ENCODE assay signal across 19 cellular contexts in genomic region chrX:77953708-77954107, GRCh38. TPM values are rescaled to one million over a fixed set of nuclear protein-coding genes. Genes with fewer than 3 reads are reported as not detected.
DNase-seq lines count a peak whose midpoint lies in the region; ATAC-seq and TF ChIP-seq lines count a peak whose summit lies in the region.
"Had no signal": no experiment of that assay in that cellular context is flagged by ENCODE, and none has a peak within 500 bp of the region (broad histone marks: within the 10 kb centered on the region; RNA-seq: fewer than 3 reads in every experiment).

No MANE protein-coding gene starts in this region.

- no peak overlapping the region for H3K4me3 Mint-ChIP-seq in activated T-cell treated with anti-CD3 and anti-CD28 coated beads, Interleukin-2, amount 50 U/mL, for 4 hours
- H3K4me3 Mint-ChIP-seq: activated CD4-positive, alpha-beta T cell treated with anti-CD3 and anti-CD28 coated beads, Interleukin-2, amount 10 ng/mL, durations not matched to agents 24 days and 14 days; activated naive CD4-positive, alpha-beta T cell treated with anti-CD3 and anti-CD28 coated beads, Interleukin-2, amount 10 ng/mL, durations not matched to agents 7 days and 5 days had no signal

- H4K20me1 ChIP-seq in GM23248 (ENCODE audit: insufficient read depth): peaks cover 4% of the 10 kb centered on the region; the same call in 1 of the 2 replicates

- no peak for ATAC-seq in activated T-cell treated with anti-CD3 and anti-CD28 coated beads, Interleukin-2, amount 50 U/mL, for 4 hours
- ATAC-seq: body of pancreas had no signal

- 34 to 58% methylated on average over 1 of the region's 1 CpG for WGBS in GM23248 (ENCODE audit: low coverage in 1 of 2, low lambda C conversion rate in 2 of 2, missing lambda C conversion rate in 2 of 2), 2 experiments

- H3K9me2 ChIP-seq in GM23248 (ENCODE audit: insufficient read depth): no peaks in the 10 kb centered on the region

- H3K9ac ChIP-seq in GM23248: no peak overlapping the region

- intact Hi-C loops in tibial artery (cut with DNase I; ENCODE audit: low total_unique reads): no loop called here

- H3K4me1 ChIP-seq in GM23248 (ENCODE audit: insufficient read depth) (no peaks in the 10 kb centered on the region), neutrophil (ENCODE audit: control insufficient read depth in 1 of 2, insufficient read depth in 1 of 2, low read depth in 1 of 2, low read length in 1 of 2) (peaks cover 13 to 17% of the 10 kb centered on the region in 2 experiments), tibial artery (peaks cover 0 to 17% (median 0%) of the 10 kb centered on the region in 4 donors)
- H3K4me1 ChIP-seq: suprapubic skin had no signal

- no peak overlapping the region for H3K27ac ChIP-seq in GM23248
- H3K27ac ChIP-seq in RWPE1: no peak overlapping the region
- H3K27ac ChIP-seq in epithelial cell of prostate: peak overlapping the region; percentile 13
- peak overlapping the region; percentile 74 for H3K27ac ChIP-seq in neutrophil
- H3K27ac ChIP-seq in tibial artery: no peak overlapping the region
- H3K27ac ChIP-seq: body of pancreas, suprapubic skin had no signal

- H3K27me3 Mint-ChIP-seq in activated T-cell treated with anti-CD3 and anti-CD28 coated beads, Interleukin-2, amount 50 U/mL, for 4 hours (ENCODE audit: low read depth): no peaks in the 10 kb centered on the region
- H3K27me3 Mint-ChIP-seq: activated CD4-positive, alpha-beta T cell treated with anti-CD3 and anti-CD28 coated beads, Interleukin-2, amount 10 ng/mL, durations not matched to agents 24 days and 14 days; activated naive CD4-positive, alpha-beta T cell treated with anti-CD3 and anti-CD28 coated beads, Interleukin-2, amount 10 ng/mL, durations not matched to agents 7 days and 5 days had no signal

- H3K4me2 ChIP-seq in GM23248 (ENCODE audit: unreplicated experiment): no peak overlapping the region

- H3K9me3 ChIP-seq in GM23248 (ENCODE audit: low read depth): no peaks in the 10 kb centered on the region
- no peaks in the 10 kb centered on the region for H3K9me3 ChIP-seq in neutrophil
- peaks cover 0 to 6% (median 5%) of the 10 kb centered on the region in 3 donors for H3K9me3 ChIP-seq in tibial artery
- H3K9me3 ChIP-seq: body of pancreas, suprapubic skin had no signal

- peak; percentile 32 for DNase-seq in GM23248
- DNase-seq in RWPE1 (ENCODE audit: low spot score): peak; percentile 0
- peak; percentile 6 for DNase-seq in epithelial cell of prostate (ENCODE audit: low read depth, low spot score)
- DNase-seq in DMS53 (lab: John Stamatoyannopoulos, UW): no peak
- no peak for DNase-seq in activated T-cell treated with anti-CD3 and anti-CD28 coated beads, Interleukin-2, amount 50 U/mL, for 4 hours
- DNase-seq in tibial artery: no peak
- DNase-seq in DMS 273 (lab: John Stamatoyannopoulos, UW; ENCODE audit: unreplicated experiment): no peak
- DNase-seq: activated CD4-positive, alpha-beta T cell treated with anti-CD3 and anti-CD28 coated beads, Interleukin-2, amount 10 ng/mL, durations not matched to agents 24 days and 14 days; activated naive CD4-positive, alpha-beta T cell treated with anti-CD3 and anti-CD28 coated beads, Interleukin-2, amount 10 ng/mL, durations not matched to agents 7 days and 5 days; body of pancreas; NCI-H2081; NCI-H69; occipital lobe; stimulated activated CD4-positive, alpha-beta T cell treated with anti-CD3 and anti-CD28 coated beads, Interleukin-4, amount 100 ng/mL, for 4 hours; stimulated activated CD8-positive, alpha-beta memory T cell treated with anti-CD3 and anti-CD28 coated beads, Interleukin-4, amount 100 ng/mL, for 48 hours had no signal

- H3K27me3 ChIP-seq in GM23248 (replicated peaks; ENCODE audit: insufficient read depth) (no peaks in the 10 kb centered on the region), neutrophil (no peaks in the 10 kb centered on the region), tibial artery (no peaks in the 10 kb centered on the region)
- H3K27me3 ChIP-seq: body of pancreas, suprapubic skin had no signal

- H3F3A ChIP-seq in GM23248 (ENCODE audit: insufficient read depth): no peaks in the 10 kb centered on the region

- H2AFZ ChIP-seq in GM23248: no peak overlapping the region

- peaks cover 4% of the 10 kb centered on the region for H3K36me3 Mint-ChIP-seq in activated T-cell treated with anti-CD3 and anti-CD28 coated beads, Interleukin-2, amount 50 U/mL, for 4 hours (ENCODE audit: insufficient read depth)

- peaks cover 4% of the 10 kb centered on the region for H3K9me3 Mint-ChIP-seq in activated T-cell treated with anti-CD3 and anti-CD28 coated beads, Interleukin-2, amount 50 U/mL, for 4 hours
- H3K9me3 Mint-ChIP-seq: activated CD4-positive, alpha-beta T cell treated with anti-CD3 and anti-CD28 coated beads, Interleukin-2, amount 10 ng/mL, durations not matched to agents 24 days and 14 days had no signal

- peaks cover 15% of the 10 kb centered on the region for H3K4me1 Mint-ChIP-seq in activated T-cell treated with anti-CD3 and anti-CD28 coated beads, Interleukin-2, amount 50 U/mL, for 4 hours (ENCODE audit: low read depth)

- H3K4me3 ChIP-seq in GM23248 (no peak overlapping the region), neutrophil (ENCODE audit: low read depth in 1 of 2, low read length in 1 of 2) (no peak overlapping the region), tibial artery (no peak overlapping the region)
- H3K4me3 ChIP-seq: body of pancreas, suprapubic skin had no signal

- no peak for TF ChIP-seq CTCF in RWPE1 (conservative IDR thresholded peaks at IDR 0.05; ENCODE audit: low read depth)
- TF ChIP-seq CTCF in neutrophil (IDR thresholded peaks at IDR 0.05): no peak
- no peak for TF ChIP-seq CTCF in tibial artery (IDR thresholded peaks at IDR 0.05)

- H3K36me3 ChIP-seq in GM23248 (ENCODE audit: low read depth) (no peaks in the 10 kb centered on the region), neutrophil (no peaks in the 10 kb centered on the region), tibial artery (no peaks in the 10 kb centered on the region)
- H3K36me3 ChIP-seq: suprapubic skin had no signal

- in situ Hi-C loops in GM23248 (cut with MboI): no loop called here

- no peaks in the 10 kb centered on the region for H3K79me2 ChIP-seq in GM23248 (ENCODE audit: insufficient read depth)

- POLR2A ChIA-PET in RWPE1 (lab: Yijun Ruan, JAX; ENCODE audit: low non-redundant PET): no interaction called here

- CTCF ChIA-PET in RWPE1 (lab: Yijun Ruan, JAX): interaction anchor here (0.6 kb wide), 2 partner anchors 22 to 1591 kb away, joined by 3 to 5 read pairs; no protein-coding TSS in a partner anchor

RNA-seq across cellular contexts. Expression of gene PGAM4, which starts 15.7 kb away (rescaled TPM):
- not detected in 2 replicates for total RNA-seq in GM23248 (2014; rRNA removed; shearing (Covaris generic))
- polyA plus RNA-seq in GM23248 (2016; fragmentation: Nextera tagmentation; extraction: Ambion mirVana): not detected in 2 replicates
- under 1 TPM in 1 of 3 donors, not detected in 2; 0.37 TPM for total RNA-seq in activated T-cell treated with anti-CD3 and anti-CD28 coated beads, Interleukin-2, amount 50 U/mL, for 4 hours
- total RNA-seq: body of pancreas, mucosa of gallbladder, occipital lobe, skeletal muscle tissue, suprapubic skin had no signal

RNA-seq across cellular contexts. Expression of gene ATP7A, which starts 43.2 kb away (rescaled TPM):
- total RNA-seq in GM23248 (2014; rRNA removed; shearing (Covaris generic)): 6.6 and 8.7 TPM in 2 replicates
- 3.7 and 4.1 TPM in 2 replicates for polyA plus RNA-seq in GM23248 (2016; fragmentation: Nextera tagmentation; extraction: Ambion mirVana)
- total RNA-seq in activated T-cell treated with anti-CD3 and anti-CD28 coated beads, Interleukin-2, amount 50 U/mL, for 4 hours: 1 to 10 TPM; 4.8 to 5.9 (median 5.3) TPM

RNA-seq across cellular contexts. Expression of gene COX7B, which starts 54.4 kb away (rescaled TPM):
- 168 and 209 TPM in 2 replicates for total RNA-seq in GM23248 (2014; rRNA removed; shearing (Covaris generic))
- 335 and 345 TPM in 2 replicates for polyA plus RNA-seq in GM23248 (2016; fragmentation: Nextera tagmentation; extraction: Ambion mirVana)
- 100 to 1,000 TPM; 285 to 300 (median 286) TPM for total RNA-seq in activated T-cell treated with anti-CD3 and anti-CD28 coated beads, Interleukin-2, amount 50 U/mL, for 4 hours

RNA-seq across cellular contexts. Expression of gene MAGT1, which starts 58.5 kb away (rescaled TPM):
- 51.1 and 58.9 TPM in 2 replicates for total RNA-seq in GM23248 (2014; rRNA removed; shearing (Covaris generic))
- 50.4 and 50.5 TPM in 2 replicates for polyA plus RNA-seq in GM23248 (2016; fragmentation: Nextera tagmentation; extraction: Ambion mirVana)
- 10 to 100 TPM; 36.4 to 38.9 (median 37.5) TPM for total RNA-seq in activated T-cell treated with anti-CD3 and anti-CD28 coated beads, Interleukin-2, amount 50 U/mL, for 4 hours

Comparison
In these comparisons a context has a peak if more than half of its experiments do, and no peak if none do; other contexts are left out.
1. DNase-seq: peak in GM23248 (single experiment), RWPE1 (single experiment) and epithelial cell of prostate (single experiment); none in DMS53 (single experiment), activated T-cell treated with anti-CD3 and anti-CD28 coated beads, Interleukin-2, amount 50 U/mL, for 4 hours (single experiment), tibial artery (0 of 2) and DMS 273 (single experiment).
2. H3K27ac ChIP-seq: peak in epithelial cell of prostate (single experiment) and neutrophil (single experiment); none in GM23248 (single experiment), RWPE1 (single experiment) and tibial artery (0 of 2).